ENCODE assay signal across 11 cellular contexts in genomic region chr3:58020740-58021071, GRCh38. TPM values are rescaled to one million over a fixed set of nuclear protein-coding genes. Genes with fewer than 3 reads are reported as not detected.
DNase-seq lines count a peak whose midpoint lies in the region; ATAC-seq, FAIRE-seq and TF ChIP-seq lines count a peak whose summit lies in the region.
"Had no signal": no experiment of that assay in that cellular context is flagged by ENCODE, and none has a peak within 500 bp of the region (broad histone marks: within the 10 kb centered on the region; RNA-seq: fewer than 3 reads in every experiment).

No MANE protein-coding gene starts in this region.

- peak in 1 of 2 donors; percentile 49 for ATAC-seq in right cardiac atrium
- ATAC-seq in GM21737 (IDR thresholded peaks at IDR 0.05; ENCODE audit: unreplicated experiment), result no peak
- ATAC-seq in GM18519 (IDR thresholded peaks at IDR 0.05; ENCODE audit: low FRiP score, unreplicated experiment), result no peak

- TF ChIP-seq CTCF in left ventricle myocardium inferior (IDR thresholded peaks at IDR 0.05; ENCODE audit: borderline replicate concordance) (no peak), osteocyte (IDR thresholded peaks at IDR 0.05) (no peak)

- intact Hi-C loops in left ventricle myocardium inferior (cut with micrococcal nuclease), result no loop called here
- intact Hi-C loops in cardiac septum (cut with DNase I), result no loop called here
- intact Hi-C loops in right cardiac atrium (cut with DNase I), result no loop called here

- H3K27me3 ChIP-seq in left ventricle myocardium inferior (ENCODE audit: low read depth), result no peaks in the 10 kb centered on the region
- H3K27me3 ChIP-seq in right cardiac atrium (ENCODE audit: control insufficient read depth, insufficient read depth), result no peaks in the 10 kb centered on the region

- no peaks in the 10 kb centered on the region for H3K36me3 Mint-ChIP-seq in osteocyte (ENCODE audit: unreplicated experiment)

- no peaks in the 10 kb centered on the region for H3K36me3 ChIP-seq in left ventricle myocardium inferior

- peak overlapping the region; percentile 60 for H3K27ac Mint-ChIP-seq in osteocyte (ENCODE audit: unreplicated experiment)

- H3K9me3 ChIP-seq in left ventricle myocardium inferior (replicated peaks) (no peaks in the 10 kb centered on the region), right cardiac atrium (ENCODE audit: control insufficient read depth, low read length) (no peaks in the 10 kb centered on the region)

- H3K4me3 ChIP-seq in left ventricle myocardium inferior, result no peak overlapping the region
- H3K4me3 ChIP-seq in right cardiac atrium (ENCODE audit: low read length), result no peak overlapping the region

- no peak overlapping the region for H3K4me3 Mint-ChIP-seq in osteocyte (ENCODE audit: unreplicated experiment)

- H3K27me3 Mint-ChIP-seq in osteocyte (ENCODE audit: unreplicated experiment), result no peaks in the 10 kb centered on the region

- WGBS in right cardiac atrium, result 69% methylated on average over 7 of the region's 7 CpGs

- no peaks in the 10 kb centered on the region for H3K9me3 Mint-ChIP-seq in osteocyte (ENCODE audit: unreplicated experiment)

- H3K4me1 ChIP-seq in left ventricle myocardium inferior (peaks cover 55% of the 10 kb centered on the region), right cardiac atrium (ENCODE audit: control insufficient read depth, insufficient read depth, low read length) (peaks cover 4% of the 10 kb centered on the region)

- H3K4me1 Mint-ChIP-seq in osteocyte (ENCODE audit: unreplicated experiment), result peaks cover 47% of the 10 kb centered on the region

- no peak for FAIRE-seq in HTR-8/SVneo (lab: Jason Lieb, UNC)

- DNase-seq in left ventricle myocardium inferior (no peak), cardiac septum (ENCODE audit: low spot score) (no peak), right cardiac atrium (no peak), osteocyte (ENCODE audit: extremely low spot score, unreplicated experiment) (no peak), superior temporal gyrus (ENCODE audit: extremely low spot score) (no peak), HTR-8/SVneo (ENCODE audit: insufficient read length, low spot score) (no peak)
- DNase-seq: amniotic stem cell, EL, NCI-H1930 had no signal

- H3K27ac ChIP-seq in left ventricle myocardium inferior (replicated peaks) (peak overlapping the region; percentile 79), right cardiac atrium (ENCODE audit: low read length) (peak overlapping the region; percentile 14)

RNA-seq across cellular contexts. Expression of gene FLNB, which starts 12.5 kb away (rescaled TPM):
- 34.8 TPM for total RNA-seq in left ventricle myocardium inferior
- total RNA-seq in cardiac septum, result 58.1 TPM
- 10 to 100 TPM; 22.9 to 44.9 (median 29.0) TPM for total RNA-seq in right cardiac atrium
- polyA plus RNA-seq in right cardiac atrium, result 36.9 TPM
- 72.9 and 77.9 TPM in 2 replicates for total RNA-seq in osteocyte
